Comparison of ENCODE assay signal across 1 cellular context in genomic region chr10:53843691-53844362, GRCh38.
TF ChIP-seq lines count a peak whose summit lies in the region.

No MANE protein-coding gene starts in this region.

TF ChIP-seq in GM23338, 12 proteins besides CTCF, POLR2A, EP300 and RAD21 (continued from another document):
- TF ChIP-seq ZNF462 (CRISPR knock-in tag; IDR thresholded peaks at IDR 0.05) (no peak), JUNB (IDR thresholded peaks at IDR 0.05; ENCODE audit: unreplicated experiment) (no peak), ETS1 (IDR thresholded peaks at IDR 0.05) (no peak), REST (IDR thresholded peaks at IDR 0.05; ENCODE audit: unreplicated experiment) (no peak), ZNF114 (CRISPR knock-in tag; IDR thresholded peaks at IDR 0.05) (no peak)
